30 cellular contexts compared by ENCODE assay signal in genomic region chr2:25988134-25988533, GRCh38.
"Had no signal": no experiment of that assay in that cellular context is flagged by ENCODE, and none has a peak within 500 bp of the region (broad histone marks: within the 10 kb centered on the region; RNA-seq: fewer than 3 reads in every experiment).

No MANE protein-coding gene starts in this region.

- DNase-seq: activated CD4-positive, alpha-beta memory T cell treated with anti-CD3 and anti-CD28 coated beads, Interleukin-2, amount 10 ng/mL, durations not matched to agents 7 days and 5 days; activated CD4-positive, alpha-beta T cell treated with anti-CD3 and anti-CD28 coated beads for 1 hour; activated CD4-positive, alpha-beta T cell treated with anti-CD3 and anti-CD28 coated beads for 4 hours; activated CD4-positive, alpha-beta T cell treated with anti-CD3 and anti-CD28 coated beads, Interleukin-2, amount 10 ng/mL, durations not matched to agents 7 days and 5 days; activated CD4-positive, alpha-beta T cell treated with anti-CD3 and anti-CD28 coated beads, Interleukin-2, amount 50 U/mL, for 4 hours; activated CD8-positive, alpha-beta memory T cell treated with anti-CD3 and anti-CD28 coated beads, Interleukin-2, amount 50 U/mL, for 48 hours; activated gamma-delta T cell; activated naive CD4-positive, alpha-beta T cell; activated naive CD4-positive, alpha-beta T cell treated with anti-CD3 and anti-CD28 coated beads, Interleukin-2, amount 50 U/mL, for 16 hours; activated T-cell treated with anti-CD3 and anti-CD28 coated beads for 4 hours; activated T-cell treated with anti-CD3 and anti-CD28 coated beads, Interleukin-2, amount 50 U/mL, for 24 hours; activated T-cell treated with anti-CD3 and anti-CD28 coated beads, Interleukin-2, amount 50 U/mL, for 72 hours; amniotic stem cell; anterior cingulate cortex; brain microvascular endothelial cell; cortex of kidney; dermis blood vessel endothelial cell; effector CD4-positive, alpha-beta T cell; effector memory CD8-positive, alpha-beta T cell; erythroblast; foreskin keratinocyte; gastrocnemius medialis; glutamatergic neuron; T-helper 2 cell had no signal

- H3K27me3 Mint-ChIP-seq: activated naive CD8-positive, alpha-beta T cell; activated T-cell treated with anti-CD3 and anti-CD28 coated beads, Interleukin-2, amount 50 U/mL, for 24 hours; central memory CD8-positive, alpha-beta T cell; effector memory CD8-positive, alpha-beta T cell had no signal

- H3K9me3 Mint-ChIP-seq: activated CD4-positive, alpha-beta memory T cell treated with anti-CD3 and anti-CD28 coated beads, Interleukin-2, amount 10 ng/mL, durations not matched to agents 7 days and 5 days; activated CD4-positive, alpha-beta T cell treated with anti-CD3 and anti-CD28 coated beads, Interleukin-2, amount 10 ng/mL, durations not matched to agents 7 days and 5 days; activated T-cell treated with anti-CD3 and anti-CD28 coated beads, Interleukin-2, amount 50 U/mL, for 24 hours; activated T-cell treated with anti-CD3 and anti-CD28 coated beads, Interleukin-2, amount 50 U/mL, for 72 hours; central memory CD8-positive, alpha-beta T cell; effector memory CD8-positive, alpha-beta T cell had no signal

- H3K27ac Mint-ChIP-seq: activated CD4-positive, alpha-beta memory T cell treated with anti-CD3 and anti-CD28 coated beads, Interleukin-2, amount 10 ng/mL, durations not matched to agents 7 days and 5 days; activated CD4-positive, alpha-beta T cell treated with anti-CD3 and anti-CD28 coated beads, Interleukin-2, amount 10 ng/mL, durations not matched to agents 7 days and 5 days; activated naive CD8-positive, alpha-beta T cell; activated T-cell treated with anti-CD3 and anti-CD28 coated beads, Interleukin-2, amount 50 U/mL, for 24 hours; activated T-cell treated with anti-CD3 and anti-CD28 coated beads, Interleukin-2, amount 50 U/mL, for 72 hours; effector memory CD8-positive, alpha-beta T cell had no signal

- H3K9me3 ChIP-seq: esophagus muscularis mucosa, gastrocnemius medialis had no signal

- FAIRE-seq: astrocyte, bronchial epithelial cell, colon had no signal

- H3K4me3 ChIP-seq: esophagus muscularis mucosa, gastrocnemius medialis had no signal

- ATAC-seq: activated T-cell treated with anti-CD3 and anti-CD28 coated beads, Interleukin-2, amount 50 U/mL, for 72 hours; effector memory CD8-positive, alpha-beta T cell; foreskin keratinocyte; gastrocnemius medialis had no signal

- H3K27ac ChIP-seq: brain microvascular endothelial cell, esophagus muscularis mucosa, foreskin keratinocyte, gastrocnemius medialis had no signal

- H3K36me3 Mint-ChIP-seq: activated naive CD8-positive, alpha-beta T cell had no signal

- H3K27me3 ChIP-seq: brain microvascular endothelial cell, esophagus muscularis mucosa, foreskin keratinocyte, gastrocnemius medialis had no signal

- H3K4me3 Mint-ChIP-seq: activated CD4-positive, alpha-beta memory T cell treated with anti-CD3 and anti-CD28 coated beads, Interleukin-2, amount 10 ng/mL, durations not matched to agents 7 days and 5 days; activated CD4-positive, alpha-beta T cell treated with anti-CD3 and anti-CD28 coated beads, Interleukin-2, amount 10 ng/mL, durations not matched to agents 7 days and 5 days; activated naive CD8-positive, alpha-beta T cell; activated T-cell treated with anti-CD3 and anti-CD28 coated beads, Interleukin-2, amount 50 U/mL, for 24 hours; activated T-cell treated with anti-CD3 and anti-CD28 coated beads, Interleukin-2, amount 50 U/mL, for 72 hours; central memory CD8-positive, alpha-beta T cell; effector memory CD8-positive, alpha-beta T cell had no signal

- H3K36me3 ChIP-seq: brain microvascular endothelial cell, esophagus muscularis mucosa, gastrocnemius medialis had no signal
